ENCODE assay signal across 24 cellular contexts in genomic region chr20:20582733-20583132, GRCh38.
"Had no signal": no experiment of that assay in that cellular context is flagged by ENCODE, and none has a peak within 500 bp of the region (broad histone marks: within the 10 kb centered on the region; RNA-seq: fewer than 3 reads in every experiment).

No MANE protein-coding gene starts in this region.

- H3K27ac ChIP-seq: epithelial cell of prostate, gastrocnemius medialis, psoas muscle, sigmoid colon, thoracic aorta, transverse colon, vagina had no signal

- H3K4me3 ChIP-seq: gastrocnemius medialis, lung, ovary, psoas muscle, sigmoid colon, thoracic aorta, transverse colon, vagina had no signal

- H3K36me3 ChIP-seq: ovary had no signal

- ATAC-seq: esophagus mucosa; gastrocnemius medialis; natural killer cell; right cardiac atrium; stimulated activated effector memory CD8-positive, alpha-beta T cell treated with anti-CD3 and anti-CD28 coated beads, Interleukin-12 subunit alpha, Interleukin-12 subunit beta, amount 100 ng/mL, for 72 hours; stimulated activated naive CD8-positive, alpha-beta T cell treated with anti-CD3 and anti-CD28 coated beads, Interleukin-15, Interleukin-2, amounts not matched to agents 100 U/mL and 50 U/mL, for 24 hours had no signal

- H3K27me3 ChIP-seq: gastrocnemius medialis, ovary, sigmoid colon, transverse colon, vagina had no signal

- FAIRE-seq: kidney had no signal

- H3K4me1 ChIP-seq: gastrocnemius medialis, psoas muscle, sigmoid colon, transverse colon, vagina had no signal

- H3K9me3 ChIP-seq: gastrocnemius medialis, ovary, psoas muscle, sigmoid colon, thoracic aorta, transverse colon, vagina had no signal

- DNase-seq: effector CD8-positive, alpha-beta T cell; endodermal cell; foreskin fibroblast; gastrocnemius medialis; head of caudate nucleus; kidney; natural killer cell; occipital lobe; posterior cingulate gyrus; psoas muscle; right cardiac atrium; sigmoid colon; stimulated activated CD4-positive, alpha-beta T cell treated with anti-CD3 and anti-CD28 coated beads, Interleukin-2, amount 100 ng/mL, for 24 hours; stimulated activated CD4-positive, alpha-beta T cell treated with anti-CD3 and anti-CD28 coated beads, Interleukin-4, amount 100 ng/mL, for 24 hours; stimulated activated naive CD8-positive, alpha-beta T cell treated with anti-CD3 and anti-CD28 coated beads, Interleukin-15, Interleukin-2, amounts not matched to agents 100 U/mL and 50 U/mL, for 24 hours; substantia nigra; transverse colon had no signal
